10 cellular contexts compared by ENCODE assay signal in the genomic region with DNA sequence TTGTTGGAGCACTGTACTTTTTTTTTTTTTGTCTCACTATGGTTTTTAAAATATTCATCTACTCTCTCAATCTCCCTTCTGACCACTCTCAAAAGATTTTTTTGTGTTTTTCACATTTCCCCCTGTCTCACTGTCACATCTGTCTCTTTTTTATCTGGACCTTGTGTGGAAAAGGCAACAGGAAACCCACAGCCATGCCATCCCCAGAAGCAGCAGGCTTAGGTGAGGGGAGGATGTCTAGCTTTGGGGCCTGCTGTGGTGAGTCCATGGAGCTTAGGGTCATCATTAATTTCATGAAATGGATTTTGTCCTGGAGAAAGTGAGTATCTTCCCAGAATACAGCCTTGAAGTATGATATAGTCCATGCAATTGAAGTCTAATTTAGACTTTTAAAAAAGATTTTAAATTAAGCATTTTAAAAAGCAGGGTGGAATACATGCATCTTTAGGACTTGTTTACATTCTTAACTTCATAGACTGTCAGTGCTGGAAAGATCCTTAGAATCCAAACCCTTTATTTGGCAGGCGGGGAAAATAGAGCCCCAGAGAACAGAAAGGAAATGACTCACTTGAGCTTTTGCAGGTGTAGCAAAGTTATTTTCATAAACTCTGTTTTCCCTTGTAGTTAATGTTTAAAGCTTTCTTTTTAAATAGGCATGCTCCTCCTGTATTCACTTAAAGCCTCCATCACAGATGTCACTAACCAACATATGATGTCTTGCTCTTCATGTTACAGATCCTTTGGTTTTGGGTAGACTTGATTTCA. TPM values are rescaled to one million over a fixed set of nuclear protein-coding genes. Genes with fewer than 3 reads are reported as not detected.
DNase-seq lines count a peak whose midpoint lies in the region; ATAC-seq and TF ChIP-seq lines count a peak whose summit lies in the region.
"Had no signal": no experiment of that assay in that cellular context is flagged by ENCODE, and none has a peak within 500 bp of the region (broad histone marks: within the 10 kb centered on the region; RNA-seq: fewer than 3 reads in every experiment).

No MANE protein-coding gene starts in this region.

- no peak overlapping the region for H3K4me3 Mint-ChIP-seq in WTC11

- H3K9me3 Mint-ChIP-seq in WTC11 = no peaks in the 10 kb centered on the region

- peaks cover under 1% of the 10 kb centered on the region; the same call in 1 of the 2 replicates for H3K4me1 Mint-ChIP-seq in WTC11

- H3K27me3 Mint-ChIP-seq in WTC11 (ENCODE audit: low read depth) = no peaks in the 10 kb centered on the region

- TF ChIP-seq CTCF in esophagus muscularis mucosa (IDR thresholded peaks at IDR 0.05) (no peak), WTC11 (IDR thresholded peaks at IDR 0.05) (no peak)

- TF ChIP-seq POLR2A in esophagus muscularis mucosa (IDR thresholded peaks at IDR 0.05; ENCODE audit: low read depth) = no peak

- peak overlapping the region; percentile 74 to 82 (median 80) for H3K27ac ChIP-seq in esophagus muscularis mucosa (replicated peaks in 1 of 4)

- H3K4me1 ChIP-seq in esophagus muscularis mucosa = peaks cover 33 to 78% (median 65%) of the 10 kb centered on the region in 4 donors

- POLR2A ChIA-PET in WTC11 (lab: Charles Lee) = no interaction called here

- ATAC-seq in WTC11 = no peak

- no peak for TF ChIP-seq EP300 in esophagus muscularis mucosa (IDR thresholded peaks at IDR 0.05)

- no peak overlapping the region for H3K27ac Mint-ChIP-seq in WTC11

- DNase-seq in ELR (ENCODE audit: low read depth) (peak; percentile 62), LoVo (ENCODE audit: low spot score) (peak; percentile 21), esophagus muscularis mucosa (ENCODE audit: extremely low spot score) (peak; percentile 57), skeletal muscle cell (ENCODE audit: low read depth) (peak; percentile 31), WTC11 (ENCODE audit: low spot score) (no peak), COR-L47 (lab: John Stamatoyannopoulos, UW) (no peak), GM19240 (ENCODE audit: insufficient read length, low spot score) (no peak)
- DNase-seq: activated naive CD4-positive, alpha-beta T cell treated with Interleukin-2 at 50 U/mL for 16 hours; NCI-H1105 treated with DMSO at 0.1 percent for 48 hours; stimulated activated CD4-positive, alpha-beta T cell treated with anti-CD3 and anti-CD28 coated beads, Interleukin-12 subunit alpha, Interleukin-12 subunit beta, amount 100 ng/mL, for 4 hours had no signal

- CTCF ChIA-PET in WTC11 (lab: Charles Lee) = interaction anchor here (0.9 to 3.1 kb wide), 3 partner anchors 112 to 326 kb away, joined by 3 to 14 read pairs (median 8); no protein-coding TSS in a partner anchor

- H3K36me3 Mint-ChIP-seq in WTC11 = no peaks in the 10 kb centered on the region

- no peaks in the 10 kb centered on the region for H3K9me3 ChIP-seq in esophagus muscularis mucosa

- intact Hi-C loops in esophagus muscularis mucosa (cut with DNase I) = no loop called here

- no peaks in the 10 kb centered on the region for H3K27me3 ChIP-seq in esophagus muscularis mucosa

- H3K4me3 ChIP-seq in esophagus muscularis mucosa (no peak overlapping the region), skeletal muscle cell (ENCODE audit: low read depth, low read length) (no peak overlapping the region)

- 16% methylated on average over 1 of the region's 1 CpG for WGBS in esophagus muscularis mucosa

- peaks cover 5 to 32% (median 20%) of the 10 kb centered on the region in 4 donors for H3K36me3 ChIP-seq in esophagus muscularis mucosa

TF ChIP-seq in WTC11, 78 proteins besides CTCF, POLR2A, EP300 and RAD21:
- TF ChIP-seq SOX15 (CRISPR knock-in tag; IDR thresholded peaks at IDR 0.05) = no peak
- TF ChIP-seq NR2C2 (CRISPR knock-in tag; IDR thresholded peaks at IDR 0.05) = no peak
- no peak for TF ChIP-seq IRF2 (CRISPR knock-in tag; IDR thresholded peaks at IDR 0.05; ENCODE audit: borderline replicate concordance, low read depth)
TF ChIP-seq in WTC11: peak in this region for 0.

RNA-seq across cellular contexts. Expression of a gene that starts 25.1 kb away (rescaled TPM):
- 10 to 100 TPM in 3 of 4 donors, 1 to 10 TPM in 1; 8.4 to 31.1 (median 20.2) TPM for total RNA-seq in esophagus muscularis mucosa
- 1.8 to 2.2 TPM (median 2.0 TPM) in 3 replicates for total RNA-seq in WTC11 (2021)

RNA-seq across cellular contexts. Expression of a gene that starts 44.4 kb away (rescaled TPM):
- total RNA-seq in esophagus muscularis mucosa = 100 to 1,000 TPM; 113 to 192 (median 174) TPM
- 3.5 to 5.6 TPM (median 4.4 TPM) in 3 replicates for total RNA-seq in WTC11 (2021)

Comparison
In these comparisons a context has a peak if more than half of its experiments do, and no peak if none do; other contexts are left out.
1. DNase-seq: peak in ELR (single experiment), LoVo (single experiment), esophagus muscularis mucosa (single experiment) and skeletal muscle cell (single experiment); none in WTC11 (single experiment), COR-L47 (single experiment) and GM19240 (single experiment).
2. RNA of a gene that starts 44.4 kb away (total RNA-seq): 113 to 192 TPM in esophagus muscularis mucosa; 3.5 to 5.6 TPM in WTC11; every median in the first group is over 10 times any median in the second.